5 cellular contexts compared by ENCODE assay signal in the genomic region with DNA sequence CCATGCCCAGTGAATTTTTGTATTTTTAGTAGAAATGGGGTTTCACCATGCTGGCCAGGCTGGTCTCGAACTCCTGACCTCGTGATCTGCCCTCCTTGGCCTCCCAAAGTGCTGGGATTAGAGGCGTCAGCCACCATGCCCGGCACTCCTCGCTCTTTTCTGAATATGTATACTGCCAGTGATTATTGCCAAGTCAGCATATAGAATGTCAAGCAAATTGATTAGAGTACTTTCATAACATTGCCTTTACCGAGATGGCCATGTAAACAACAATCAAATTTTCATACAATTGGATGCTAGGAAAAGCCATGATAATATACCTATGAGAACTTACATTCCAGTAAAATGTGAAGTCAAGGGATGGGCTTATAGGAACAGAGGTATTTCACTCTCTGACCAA. TPM values are rescaled to one million over a fixed set of nuclear protein-coding genes. Genes with fewer than 3 reads are reported as not detected.
"Had no signal": no experiment of that assay in that cellular context is flagged by ENCODE, and none has a peak within 500 bp of the region (broad histone marks: within the 10 kb centered on the region; RNA-seq: fewer than 3 reads in every experiment).

No MANE protein-coding gene starts in this region.

RNA-seq across cellular contexts. Expression of a gene that starts 8.2 kb away (rescaled TPM):
- total RNA-seq: GM23248, H7, HFFc6, HT1080 had no signal
- polyA plus RNA-seq: GM23248, IgD-negative memory B cell had no signal
